Comparison of ENCODE assay signal across 17 cellular contexts in genomic region chr2:157785866-157786662, GRCh38.
A peak's percentile ranks its signal among the peaks of the same experiment; 100 is the strongest.
DNase-seq lines count a peak whose midpoint lies in the region; ATAC-seq and TF ChIP-seq lines count a peak whose summit lies in the region.
"Had no signal": no experiment of that assay in that cellular context is flagged by ENCODE, and none has a peak within 500 bp of the region (broad histone marks: within the 10 kb centered on the region; RNA-seq: fewer than 3 reads in every experiment).

No MANE protein-coding gene starts in this region.

- H2AFZ ChIP-seq in mammary epithelial cell (ENCODE audit: low read depth, low read length), result no peak overlapping the region

- no peaks in the 10 kb centered on the region for H4K20me1 ChIP-seq in mammary epithelial cell (ENCODE audit: insufficient read depth, low read length)

- no peaks in the 10 kb centered on the region for H3K27me3 Mint-ChIP-seq in CD4-positive, alpha-beta memory T cell
- H3K27me3 Mint-ChIP-seq: type B pancreatic cell had no signal

- dilution Hi-C loops in mammary epithelial cell (cut with HindIII; ENCODE audit: low sequenced_read_pairs), result loop anchor here (5.0 to 25.0 kb wide), 2 partner anchors 81 to 226 kb away; no protein-coding TSS in a partner anchor

- peak overlapping the region; percentile 40 for H3K4me2 ChIP-seq in mammary epithelial cell (ENCODE audit: insufficient read depth, low read depth, low read length)
- H3K4me2 ChIP-seq in mesendoderm (ENCODE audit: low read length), result no peak overlapping the region

- no peak overlapping the region for H3K4me3 ChIP-seq in CD4-positive, alpha-beta memory T cell (ENCODE audit: low read length in 2 of 2)
- H3K4me3 ChIP-seq in HUES48 (ENCODE audit: low read depth, low read length) (no peak overlapping the region), mammary epithelial cell (replicated peaks in 1 of 3; ENCODE audit: insufficient read depth in 1 of 3, low read depth in 2 of 3, low read length in 3 of 3) (no peak overlapping the region), mesendoderm (ENCODE audit: low read length) (no peak overlapping the region), HAP-1 (no peak overlapping the region)
- H3K4me3 ChIP-seq: dorsolateral prefrontal cortex, prostate gland had no signal

- H4K8ac ChIP-seq in mesendoderm (ENCODE audit: low read depth, low read length), result no peak overlapping the region

- DNase-seq in CD4-positive, alpha-beta memory T cell, result no peak
- DNase-seq in mammary epithelial cell (peak; percentile 69), mesendoderm (peak; percentile 64), HAP-1 (ENCODE audit: low spot score in 2 of 2) (no peak), foreskin melanocyte (no peak), hypothalamus (lab: John Stamatoyannopoulos, UW) (no peak)
- DNase-seq: activated CD4-positive, alpha-beta T cell treated with anti-CD3 and anti-CD28 coated beads for 4 hours; activated T-cell treated with anti-CD3 and anti-CD28 coated beads, Interleukin-2, amount 50 U/mL, for 4 hours; BE2C; dorsolateral prefrontal cortex; kidney glomerular epithelial cell; T-helper 1 cell had no signal

- H3K4me1 ChIP-seq in CD4-positive, alpha-beta memory T cell (ENCODE audit: insufficient read depth, low read length), result peaks cover 38% of the 10 kb centered on the region
- H3K4me1 ChIP-seq in HUES48 (ENCODE audit: control insufficient read depth, insufficient read depth, low read length) (peaks cover 41% of the 10 kb centered on the region), mammary epithelial cell (ENCODE audit: insufficient read depth, low read length) (peaks cover 38% of the 10 kb centered on the region), mesendoderm (ENCODE audit: control insufficient read depth, low read depth, low read length) (peaks cover 36% of the 10 kb centered on the region), HAP-1 (peaks cover 18% of the 10 kb centered on the region)
- H3K4me1 ChIP-seq: BE2C had no signal

- intact Hi-C loops in CD4-positive, alpha-beta memory T cell (cut with micrococcal nuclease), result no loop called here
- intact Hi-C loops in mammary epithelial cell (cut with micrococcal nuclease), result loop anchor here (2.0 to 10.0 kb wide), 3 partner anchors 45 to 461 kb away; partner anchors contain the start of gene ERMN

- H3K56ac ChIP-seq in mesendoderm (ENCODE audit: low read length), result peak overlapping the region; percentile 63

- peaks cover 9% of the 10 kb centered on the region for H3K79me1 ChIP-seq in mesendoderm (ENCODE audit: low read length)

- peaks cover 14% of the 10 kb centered on the region for H3K79me2 ChIP-seq in mammary epithelial cell (ENCODE audit: insufficient read depth, low read length)
- H3K79me2 ChIP-seq in mesendoderm (ENCODE audit: control insufficient read depth, insufficient read depth, low read length), result no peaks in the 10 kb centered on the region

- peaks cover 4 to 11% of the 10 kb centered on the region in 2 donors for H3K36me3 Mint-ChIP-seq in CD4-positive, alpha-beta memory T cell
- H3K36me3 Mint-ChIP-seq: type B pancreatic cell had no signal

- 69% methylated on average over 5 of the region's 6 CpGs for WGBS in mammary epithelial cell (ENCODE audit: low coverage, missing lambda C conversion rate)
- WGBS in mesendoderm (ENCODE audit: extremely low coverage, insufficient coverage, low lambda C conversion rate), result 100% methylated on average over 1 of the region's 6 CpGs

- H3K4ac ChIP-seq in mesendoderm (ENCODE audit: low read depth, low read length), result no peak overlapping the region

- H2AK5ac ChIP-seq in mesendoderm (ENCODE audit: low read length), result no peak overlapping the region

- POLR2A ChIA-PET in CD4-positive, alpha-beta memory T cell (lab: Charles Lee; ENCODE audit: partially characterized antibody), result no interaction called here

- H3K4me3 Mint-ChIP-seq in CD4-positive, alpha-beta memory T cell, result peak overlapping the region in 1 of 8 donors; percentile 12
- H3K4me3 Mint-ChIP-seq: activated T-cell treated with anti-CD3 and anti-CD28 coated beads, Interleukin-2, amount 50 U/mL, for 4 hours; type B pancreatic cell had no signal

- peak overlapping the region; percentile 51 for H2BK5ac ChIP-seq in mesendoderm (ENCODE audit: low read length)

- H3K23ac ChIP-seq in mesendoderm (ENCODE audit: low read length), result no peak overlapping the region

- BruUV-seq in mammary epithelial cell (replicated peaks; lab: Mats Ljungman, UMichigan), result no TSS peak

- H4K5ac ChIP-seq in mesendoderm (ENCODE audit: low read length), result no peak overlapping the region

- no peak overlapping the region for H3K27ac ChIP-seq in CD4-positive, alpha-beta memory T cell (ENCODE audit: low read depth, low read length)
- peak overlapping the region; percentile 16 for H3K27ac ChIP-seq in HUES48 (ENCODE audit: low read depth, low read length)
- H3K27ac ChIP-seq in mammary epithelial cell (ENCODE audit: insufficient read depth, low read depth, low read length), result no peak overlapping the region
- H3K27ac ChIP-seq in mesendoderm (ENCODE audit: low read depth, low read length), result no peak overlapping the region
- H3K27ac ChIP-seq: dorsolateral prefrontal cortex, prostate gland had no signal

- peaks cover 0 to 2% (median 0%) of the 10 kb centered on the region in 8 donors for H3K9me3 Mint-ChIP-seq in CD4-positive, alpha-beta memory T cell
- H3K9me3 Mint-ChIP-seq: activated T-cell treated with anti-CD3 and anti-CD28 coated beads, Interleukin-2, amount 50 U/mL, for 4 hours; type B pancreatic cell had no signal

- no peaks in the 10 kb centered on the region for H3K27me3 ChIP-seq in CD4-positive, alpha-beta memory T cell (ENCODE audit: insufficient read depth, low read length)
- H3K27me3 ChIP-seq in HUES48 (ENCODE audit: control insufficient read depth, insufficient read depth, low read length) (no peaks in the 10 kb centered on the region), mammary epithelial cell (ENCODE audit: insufficient read depth, low read length) (no peaks in the 10 kb centered on the region), mesendoderm (ENCODE audit: insufficient read depth, low read length, poor library complexity) (no peaks in the 10 kb centered on the region), HAP-1 (ENCODE audit: low read depth) (no peaks in the 10 kb centered on the region)
- H3K27me3 ChIP-seq: BE2C, dorsolateral prefrontal cortex had no signal

- in situ Hi-C loops in mammary epithelial cell (cut with MboI; ENCODE audit: low sequenced_read_pairs in 2 of 2), result loop anchor here (10.0 to 25.0 kb wide), 4 partner anchors 69 to 951 kb away; partner anchors contain the start of gene ACVR1 (in 1 of the 2)
- in situ Hi-C loops in HAP-1 (cut with MboI; ENCODE audit: low sequenced_read_pairs), result no loop called here

- no peaks in the 10 kb centered on the region for H3K9me3 ChIP-seq in CD4-positive, alpha-beta memory T cell (ENCODE audit: control insufficient read depth in 1 of 2, low read length in 2 of 2)
- no peaks in the 10 kb centered on the region for H3K9me3 ChIP-seq in HUES48 (ENCODE audit: control insufficient read depth, insufficient read depth, low read length)
- no peaks in the 10 kb centered on the region for H3K9me3 ChIP-seq in mammary epithelial cell (replicated peaks; ENCODE audit: insufficient read depth, low read length)
- H3K9me3 ChIP-seq in HAP-1, result no peaks in the 10 kb centered on the region
- H3K9me3 ChIP-seq: BE2C, prostate gland had no signal

- no peaks in the 10 kb centered on the region for H3K36me3 ChIP-seq in CD4-positive, alpha-beta memory T cell (ENCODE audit: insufficient read depth, low read length)
- H3K36me3 ChIP-seq in HUES48 (ENCODE audit: control insufficient read depth, insufficient read depth, low read length), result no peaks in the 10 kb centered on the region
- H3K36me3 ChIP-seq in mammary epithelial cell (ENCODE audit: insufficient read depth, low read length), result no peaks in the 10 kb centered on the region
- H3K36me3 ChIP-seq in mesendoderm (ENCODE audit: control insufficient read depth, insufficient read depth, low read length), result no peaks in the 10 kb centered on the region
- H3K36me3 ChIP-seq in HAP-1 (replicated peaks), result no peaks in the 10 kb centered on the region
- H3K36me3 ChIP-seq: BE2C, prostate gland had no signal

- peak overlapping the region in 6 of 7 donors; percentile 6 to 72 (median 32) for H3K27ac Mint-ChIP-seq in CD4-positive, alpha-beta memory T cell
- H3K27ac Mint-ChIP-seq: type B pancreatic cell had no signal

- TF ChIP-seq CTCF in mammary epithelial cell (conservative IDR thresholded peaks at IDR 0.05 in 1 of 2, IDR thresholded peaks at IDR 0.05 in 1 of 2; ENCODE audit: extremely low read depth in 1 of 2, insufficient read depth in 1 of 2, low read depth in 1 of 2, low read length in 2 of 2), result no peak

- H2BK15ac ChIP-seq in mesendoderm (replicated peaks; ENCODE audit: low read depth), result no peak overlapping the region

- CTCF ChIA-PET in CD4-positive, alpha-beta memory T cell (lab: Charles Lee; ENCODE audit: partially characterized antibody), result no interaction called here
- CTCF ChIA-PET in mammary epithelial cell (lab: Charles Lee; ENCODE audit: low non-redundant PET), result interaction anchor here (0.8 kb wide), 1 partner anchor 1014 kb away, joined by 9 read pairs; no protein-coding TSS in a partner anchor

- peak overlapping the region; percentile 85 for H3K18ac ChIP-seq in mesendoderm (ENCODE audit: low read length)

- H3K9ac ChIP-seq in HUES48 (ENCODE audit: low read depth, low read length), result no peak overlapping the region; the same call in 1 of the 2 replicates
- H3K9ac ChIP-seq in mammary epithelial cell (ENCODE audit: insufficient read depth, low read length), result no peak overlapping the region
- no peak overlapping the region for H3K9ac ChIP-seq in mesendoderm (ENCODE audit: low read length)

- no peak for ATAC-seq in activated CD4-positive, CD25-positive, alpha-beta regulatory T cell treated with anti-CD3 and anti-CD28 coated beads, Interleukin-2, amount 50 U/mL, for 24 hours
- ATAC-seq: activated T-cell treated with anti-CD3 and anti-CD28 coated beads, Interleukin-2, amount 50 U/mL, for 4 hours; Panc1 had no signal

- peaks cover 36 to 71% (median 48%) of the 10 kb centered on the region in 4 donors for H3K4me1 Mint-ChIP-seq in CD4-positive, alpha-beta memory T cell

- H2BK120ac ChIP-seq in mesendoderm (ENCODE audit: low read depth, low read length), result peak overlapping the region; percentile 82

Comparison
In these comparisons a context has a peak if more than half of its experiments do, and no peak if none do; other contexts are left out.
1. DNase-seq: peak in mammary epithelial cell (single experiment) and mesendoderm (single experiment); none in CD4-positive, alpha-beta memory T cell (0 of 5), HAP-1 (0 of 2), foreskin melanocyte (single experiment) and hypothalamus (0 of 51).